Comparison of ENCODE assay signal across 19 cellular contexts in the genomic region with DNA sequence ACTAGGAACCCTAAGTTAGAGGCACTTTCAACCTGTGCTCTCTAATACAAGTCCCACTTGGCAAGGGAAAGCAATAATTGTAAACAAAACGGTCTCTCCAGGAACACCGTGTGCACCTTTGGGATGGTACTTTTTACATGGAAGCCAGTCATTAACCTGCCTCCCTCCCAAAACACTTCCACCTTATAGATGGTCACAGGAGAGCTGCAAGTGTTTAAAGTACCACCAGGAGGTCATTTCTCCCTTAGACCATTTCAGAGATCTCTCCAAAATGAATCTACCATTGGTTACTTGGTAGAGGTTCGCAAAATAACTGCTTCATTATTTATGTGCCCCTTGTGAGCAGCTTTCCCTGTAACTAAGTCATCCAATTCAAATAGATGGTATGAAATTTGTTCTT.
DNase-seq lines count a peak whose midpoint lies in the region; ATAC-seq and TF ChIP-seq lines count a peak whose summit lies in the region.
"Had no signal": no experiment of that assay in that cellular context is flagged by ENCODE, and none has a peak within 500 bp of the region (broad histone marks: within the 10 kb centered on the region; RNA-seq: fewer than 3 reads in every experiment).

No MANE protein-coding gene starts in this region.

- no peak for ATAC-seq in GM18868 (IDR thresholded peaks at IDR 0.05; ENCODE audit: unreplicated experiment)

- H3K27ac ChIP-seq in VCaP (no peak overlapping the region), osteoblast (ENCODE audit: low read depth, low read length) (no peak overlapping the region)
- H3K27ac ChIP-seq: 22Rv1, BLaER1, SK-N-MC had no signal

- H4K20me1 ChIP-seq in osteoblast (ENCODE audit: insufficient read depth, low read length) = no peaks in the 10 kb centered on the region
- H4K20me1 ChIP-seq: BLaER1 had no signal

- no peaks in the 10 kb centered on the region for H3K9me3 ChIP-seq in osteoblast (ENCODE audit: low read depth, low read length)
- H3K9me3 ChIP-seq: BLaER1 had no signal

- TF ChIP-seq CTCF in LNCaP clone FGC (IDR thresholded peaks at IDR 0.05; ENCODE audit: control insufficient read depth, extremely low read depth, insufficient read depth) (no peak), VCaP (conservative IDR thresholded peaks at IDR 0.05) (peak; percentile 17; the same call in 1 of the 2 replicates), osteoblast (IDR thresholded peaks at IDR 0.05; ENCODE audit: extremely low read depth, low read depth, low read length) (peak; percentile 29), endothelial cell (IDR thresholded peaks at IDR 0.05; ENCODE audit: unreplicated experiment) (no peak)

- H3K4me3 Mint-ChIP-seq in endothelial cell (ENCODE audit: unreplicated experiment) = no peak overlapping the region
- H3K4me3 Mint-ChIP-seq: CD8-positive, alpha-beta memory T cell had no signal

- H3K4me3 ChIP-seq in LNCaP clone FGC (ENCODE audit: low read depth, low read length) (no peak overlapping the region), osteoblast (ENCODE audit: insufficient read depth, low read length) (no peak overlapping the region)
- H3K4me3 ChIP-seq: BLaER1, SK-N-MC had no signal

- no peaks in the 10 kb centered on the region for H3K27me3 Mint-ChIP-seq in endothelial cell (ENCODE audit: unreplicated experiment)

- no peak overlapping the region for H2AFZ ChIP-seq in osteoblast (ENCODE audit: low read length)

- H3K27me3 ChIP-seq in osteoblast (ENCODE audit: insufficient read depth, low read length) = no peaks in the 10 kb centered on the region
- H3K27me3 ChIP-seq: BLaER1 had no signal

- no peaks in the 10 kb centered on the region for H3K9me3 Mint-ChIP-seq in endothelial cell (ENCODE audit: unreplicated experiment)
- H3K9me3 Mint-ChIP-seq: CD8-positive, alpha-beta memory T cell had no signal

- H3K36me3 Mint-ChIP-seq in endothelial cell (ENCODE audit: low read depth, unreplicated experiment) = no peaks in the 10 kb centered on the region
- H3K36me3 Mint-ChIP-seq: CD8-positive, alpha-beta memory T cell had no signal

- no peaks in the 10 kb centered on the region for H3K4me1 Mint-ChIP-seq in endothelial cell (ENCODE audit: unreplicated experiment)
- H3K4me1 Mint-ChIP-seq: CD8-positive, alpha-beta memory T cell had no signal

- H3K4me1 ChIP-seq in osteoblast (ENCODE audit: insufficient read depth, low read length) = peaks cover 4% of the 10 kb centered on the region
- H3K4me1 ChIP-seq: BLaER1 had no signal

- H3K4me2 ChIP-seq in osteoblast (ENCODE audit: insufficient read depth, low read length) = no peak overlapping the region
- H3K4me2 ChIP-seq: BLaER1 had no signal

- H3K27ac Mint-ChIP-seq in endothelial cell (ENCODE audit: unreplicated experiment) = no peak overlapping the region
- H3K27ac Mint-ChIP-seq: CD8-positive, alpha-beta memory T cell had no signal

- H3K79me2 ChIP-seq in osteoblast (ENCODE audit: insufficient read depth, low read length) = no peaks in the 10 kb centered on the region

- H3K36me3 ChIP-seq in osteoblast (ENCODE audit: insufficient read depth, low read length) = no peaks in the 10 kb centered on the region
- H3K36me3 ChIP-seq: BLaER1 had no signal

- peak; percentile 22 for DNase-seq in DMS 273 (lab: John Stamatoyannopoulos, UW; ENCODE audit: unreplicated experiment)
- no peak for DNase-seq in DMS 273 treated with DMSO at 0.1 percent for 48 hours (lab: John Stamatoyannopoulos, UW)
- peak; percentile 28 for DNase-seq in LNCaP clone FGC (ENCODE audit: low read depth)
- DNase-seq in osteoblast (ENCODE audit: insufficient read length, low spot score, missing footprints) = no peak
- no peak for DNase-seq in NCI-H1436 (lab: John Stamatoyannopoulos, UW)
- no peak for DNase-seq in endothelial cell (ENCODE audit: low spot score)
- DNase-seq: CD8-positive, alpha-beta memory T cell; Kasumi-1; NCI-H1105 treated with DMSO at 0.1 percent for 48 hours; NCI-H187; NCI-H2171; NCI-H446; NCI-H69; Right ventricle myocardium superior had no signal

Comparison
In these comparisons a context has a peak if more than half of its experiments do, and no peak if none do; other contexts are left out.
1. DNase-seq: peak in DMS 273 (single experiment) and LNCaP clone FGC (single experiment); none in DMS 273 treated with DMSO at 0.1 percent for 48 hours (single experiment), osteoblast (single experiment), NCI-H1436 (single experiment) and endothelial cell (single experiment).
2. CTCF ChIP-seq: peak in VCaP (single experiment) and osteoblast (single experiment); none in LNCaP clone FGC (single experiment) and endothelial cell (single experiment).